In genomic region chr2:105912081-105912480, GRCh38 we compare ENCODE assay signal across 23 cellular contexts.
DNase-seq lines count a peak whose midpoint lies in the region; TF ChIP-seq lines count a peak whose summit lies in the region.
"Had no signal": no experiment of that assay in that cellular context is flagged by ENCODE, and none has a peak within 500 bp of the region (broad histone marks: within the 10 kb centered on the region; RNA-seq: fewer than 3 reads in every experiment).

No MANE protein-coding gene starts in this region.

- intact Hi-C loops in mammary epithelial cell (cut with micrococcal nuclease) (no loop called here), MCF 10A (cut with micrococcal nuclease) (no loop called here), spleen (cut with DNase I; ENCODE audit: low total_unique reads) (no loop called here)

- CTCF ChIA-PET in mammary epithelial cell (lab: Charles Lee; ENCODE audit: low non-redundant PET), result no interaction called here
- CTCF ChIA-PET in MCF 10A (lab: Yijun Ruan, JAX), result no interaction called here
- CTCF ChIA-PET in SK-N-SH (lab: Yijun Ruan, JAX), result no interaction called here

- TF ChIP-seq RAD21 in SK-N-SH (IDR thresholded peaks at IDR 0.05; ENCODE audit: low read length), result no peak

- no peaks in the 10 kb centered on the region for H3K9me3 Mint-ChIP-seq in MCF 10A (ENCODE audit: unreplicated experiment)

- H3K27ac ChIP-seq in mammary epithelial cell (ENCODE audit: insufficient read depth, low read depth, low read length), result no peak overlapping the region
- H3K27ac ChIP-seq in SK-N-SH (ENCODE audit: low read depth in 2 of 2, low read length in 1 of 2), result no peak overlapping the region
- H3K27ac ChIP-seq in spleen, result no peak overlapping the region
- H3K27ac ChIP-seq: parathyroid adenoma had no signal

- dilution Hi-C loops in mammary epithelial cell (cut with HindIII; ENCODE audit: low sequenced_read_pairs), result no loop called here

- no peaks in the 10 kb centered on the region for H3F3A ChIP-seq in SK-N-SH (replicated peaks; ENCODE audit: insufficient read depth)

- H3K27ac Mint-ChIP-seq in MCF 10A (ENCODE audit: low read depth, unreplicated experiment), result no peak overlapping the region
- H3K27ac Mint-ChIP-seq: B cell; effector memory CD8-positive, alpha-beta T cell had no signal

- no peak for TF ChIP-seq POLR2A in spleen (IDR thresholded peaks at IDR 0.05)

- H3K9ac ChIP-seq in mammary epithelial cell (ENCODE audit: insufficient read depth, low read length) (no peak overlapping the region), SK-N-SH (no peak overlapping the region)
- H3K9ac ChIP-seq: parathyroid adenoma had no signal

- H3K27me3 ChIP-seq in mammary epithelial cell (ENCODE audit: insufficient read depth, low read length), result no peaks in the 10 kb centered on the region
- H3K27me3 ChIP-seq in SK-N-SH (ENCODE audit: insufficient read depth), result no peaks in the 10 kb centered on the region
- no peaks in the 10 kb centered on the region for H3K27me3 ChIP-seq in spleen (replicated peaks in 1 of 7)
- no peaks in the 10 kb centered on the region for H3K27me3 ChIP-seq in BE2C

- in situ Hi-C loops in mammary epithelial cell (cut with MboI; ENCODE audit: low sequenced_read_pairs in 2 of 2), result no loop called here

- TF ChIP-seq CTCF in mammary epithelial cell (conservative IDR thresholded peaks at IDR 0.05 in 1 of 2, IDR thresholded peaks at IDR 0.05 in 1 of 2; ENCODE audit: extremely low read depth in 1 of 2, insufficient read depth in 1 of 2, low read depth in 1 of 2, low read length in 2 of 2) (no peak), MCF 10A (IDR thresholded peaks at IDR 0.05; ENCODE audit: unreplicated experiment) (no peak), choroid plexus epithelial cell (conservative IDR thresholded peaks at IDR 0.05; ENCODE audit: low read depth, low read length) (no peak), SK-N-SH (IDR thresholded peaks at IDR 0.05) (no peak), spleen (IDR thresholded peaks at IDR 0.05 in 8 of 11, conservative IDR thresholded peaks at IDR 0.05 in 3 of 11) (no peak), BE2C (IDR thresholded peaks at IDR 0.05; ENCODE audit: low read depth, low read length) (no peak)

- H3K9me3 ChIP-seq in mammary epithelial cell (replicated peaks; ENCODE audit: insufficient read depth, low read length) (no peaks in the 10 kb centered on the region), SK-N-SH (no peaks in the 10 kb centered on the region), spleen (peaks cover 0 to 32% (median 23%) of the 10 kb centered on the region in 8 donors), BE2C (no peaks in the 10 kb centered on the region)
- H3K9me3 ChIP-seq: MG63 had no signal

- no peaks in the 10 kb centered on the region for H3K4me1 Mint-ChIP-seq in MCF 10A (ENCODE audit: insufficient read depth, unreplicated experiment)

- no peaks in the 10 kb centered on the region for H3K36me3 Mint-ChIP-seq in MCF 10A (ENCODE audit: insufficient read depth, unreplicated experiment)

- H3K27me3 Mint-ChIP-seq in MCF 10A (ENCODE audit: insufficient read depth, unreplicated experiment), result no peaks in the 10 kb centered on the region
- H3K27me3 Mint-ChIP-seq: B cell; central memory CD8-positive, alpha-beta T cell; effector memory CD8-positive, alpha-beta T cell; naive B cell had no signal

- H4K20me1 ChIP-seq in mammary epithelial cell (ENCODE audit: insufficient read depth, low read length), result no peaks in the 10 kb centered on the region
- H4K20me1 ChIP-seq in SK-N-SH (ENCODE audit: insufficient read depth), result no peaks in the 10 kb centered on the region

- BruUV-seq in mammary epithelial cell (replicated peaks; lab: Mats Ljungman, UMichigan) (no TSS peak), MCF 10A (replicated peaks; lab: Mats Ljungman, UMichigan) (no TSS peak)

- H3K79me2 ChIP-seq in mammary epithelial cell (ENCODE audit: insufficient read depth, low read length) (no peaks in the 10 kb centered on the region), SK-N-SH (ENCODE audit: insufficient read depth) (no peaks in the 10 kb centered on the region)
- H3K79me2 ChIP-seq: parathyroid adenoma had no signal

- H2AFZ ChIP-seq in mammary epithelial cell (ENCODE audit: low read depth, low read length) (no peak overlapping the region), SK-N-SH (ENCODE audit: low read depth) (no peak overlapping the region)
- H2AFZ ChIP-seq: parathyroid adenoma had no signal

- H3K4me1 ChIP-seq in mammary epithelial cell (ENCODE audit: insufficient read depth, low read length), result peaks cover 10% of the 10 kb centered on the region
- H3K4me1 ChIP-seq in SK-N-SH (ENCODE audit: control insufficient read depth in 1 of 2, insufficient read depth in 2 of 2, low read depth in 1 of 2, low read length in 1 of 2), result no peaks in the 10 kb centered on the region
- H3K4me1 ChIP-seq in spleen, result peaks cover 0 to 7% (median under 1%) of the 10 kb centered on the region in 6 donors
- H3K4me1 ChIP-seq in BE2C, result no peaks in the 10 kb centered on the region
- H3K4me1 ChIP-seq: parathyroid adenoma had no signal

- H3K36me3 ChIP-seq in mammary epithelial cell (ENCODE audit: insufficient read depth, low read length), result no peaks in the 10 kb centered on the region
- no peaks in the 10 kb centered on the region for H3K36me3 ChIP-seq in SK-N-SH (replicated peaks in 1 of 2; ENCODE audit: control insufficient read depth in 1 of 2, insufficient read depth in 2 of 2, low read length in 1 of 2)
- H3K36me3 ChIP-seq in spleen, result no peaks in the 10 kb centered on the region
- H3K36me3 ChIP-seq in BE2C, result no peaks in the 10 kb centered on the region
- H3K36me3 ChIP-seq: MG63 had no signal

- H3K4me2 ChIP-seq in mammary epithelial cell (ENCODE audit: insufficient read depth, low read depth, low read length), result no peak overlapping the region
- H3K4me2 ChIP-seq in SK-N-SH, result no peak overlapping the region

- no peak overlapping the region for H3K4me3 Mint-ChIP-seq in MCF 10A (ENCODE audit: unreplicated experiment)
- H3K4me3 Mint-ChIP-seq: B cell; central memory CD8-positive, alpha-beta T cell; effector memory CD8-positive, alpha-beta T cell; naive B cell had no signal

- POLR2A ChIA-PET in MCF 10A (lab: Yijun Ruan, JAX), result interaction anchor here (0.6 kb wide), 1 partner anchor 55 kb away, joined by 3 read pairs; no protein-coding TSS in a partner anchor
- POLR2A ChIA-PET in SK-N-SH (lab: Yijun Ruan, JAX), result no interaction called here

- WGBS in mammary epithelial cell (ENCODE audit: low coverage, missing lambda C conversion rate), result 90% methylated on average over 2 of the region's 2 CpGs
- 19% methylated on average over 2 of the region's 2 CpGs for WGBS in SK-N-SH (ENCODE audit: low lambda C conversion rate)
- WGBS in spleen, 5 donors, result 82 to 93% (median 87%) methylated on average over 2 of the region's 2 CpGs

- no peaks in the 10 kb centered on the region for H3K9me2 ChIP-seq in SK-N-SH

- H3K4me3 ChIP-seq in mammary epithelial cell (replicated peaks in 1 of 3; ENCODE audit: insufficient read depth in 1 of 3, low read depth in 2 of 3, low read length in 3 of 3) (no peak overlapping the region), choroid plexus epithelial cell (ENCODE audit: low read depth, low read length) (no peak overlapping the region), SK-N-SH (ENCODE audit: low read depth in 2 of 2, low read length in 1 of 2) (no peak overlapping the region), spleen (no peak overlapping the region), BE2C (ENCODE audit: low read depth, low read length) (no peak overlapping the region)
- H3K4me3 ChIP-seq: lung, MG63 had no signal

- TF ChIP-seq EP300 in SK-N-SH (IDR thresholded peaks at IDR 0.05; ENCODE audit: borderline replicate concordance in 1 of 2, low read depth in 1 of 2, low read length in 1 of 2), result no peak

- DNase-seq in mammary epithelial cell (peak; percentile 25), MCF 10A (ENCODE audit: unreplicated experiment) (no peak), OCI-M1 (lab: John Stamatoyannopoulos, UW) (peak; percentile 30), choroid plexus epithelial cell (ENCODE audit: low read depth) (peak; percentile 16), SK-N-SH (no peak), spleen (no peak), BE2C (no peak)
- DNase-seq: activated CD4-positive, alpha-beta T cell treated with anti-CD3 and anti-CD28 coated beads for 1 hour; anterior cingulate cortex; effector memory CD8-positive, alpha-beta T cell; hippocampal formation; MG63; naive B cell; NCI-H187 treated with DMSO at 0.1 percent for 48 hours; NCI-H446; NK-92 treated with Interleukin-12 subunit alpha and Interleukin-12 subunit beta, amount 100 ng/mL, for 24 hours; SHP77; stimulated activated CD4-positive, alpha-beta T cell treated with anti-CD3 and anti-CD28 coated beads, Interleukin-2, amount 100 ng/mL, for 48 hours; T-helper 9 cell had no signal

TF ChIP-seq in SK-N-SH, 30 proteins besides CTCF, POLR2A, EP300 and RAD21 (continues in another document):
- TF ChIP-seq RFX5 (IDR thresholded peaks at IDR 0.05; ENCODE audit: low read length), result no peak
- TF ChIP-seq EZH2phosphoT487 (IDR thresholded peaks at IDR 0.05; ENCODE audit: borderline replicate concordance, low read depth), result no peak
- TF ChIP-seq MXI1 (IDR thresholded peaks at IDR 0.05; ENCODE audit: low read depth, low read length), result no peak
- TF ChIP-seq FOXJ3 (CRISPR knock-in tag; IDR thresholded peaks at IDR 0.05), result no peak
- TF ChIP-seq GATA2 (CRISPR knock-in tag; IDR thresholded peaks at IDR 0.05), result no peak
- TF ChIP-seq RXRA (IDR thresholded peaks at IDR 0.05; ENCODE audit: borderline replicate concordance, low read depth), result no peak

Comparison
In these comparisons a context has a peak if more than half of its experiments do, and no peak if none do; other contexts are left out.
1. DNase-seq: peak in mammary epithelial cell (single experiment), OCI-M1 (single experiment) and choroid plexus epithelial cell (single experiment); none in MCF 10A (single experiment), SK-N-SH (single experiment), spleen (single experiment) and BE2C (single experiment).